ENCODE assay signal across 8 cellular contexts in the genomic region with DNA sequence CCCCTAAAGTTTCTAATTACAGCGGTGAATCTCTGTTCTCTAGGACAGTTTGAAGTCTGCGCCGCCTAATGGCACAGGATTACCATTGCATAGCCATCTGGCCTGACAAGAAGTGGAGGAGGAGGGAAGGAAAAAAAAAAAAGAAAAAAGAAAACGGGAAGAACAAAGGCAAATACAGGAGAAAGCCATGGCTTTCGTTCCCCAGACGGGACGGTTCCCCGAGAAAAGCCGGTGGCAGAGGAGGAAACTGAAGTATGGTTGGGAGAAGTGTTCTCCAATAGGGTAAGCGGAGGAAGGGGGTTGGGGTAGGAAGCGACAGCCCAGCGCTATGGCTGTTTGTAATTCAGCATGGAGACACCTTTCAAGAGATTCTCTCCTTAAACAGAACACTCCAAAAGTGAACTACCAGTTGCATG.
A peak's percentile ranks its signal among the peaks of the same experiment; 100 is the strongest.
DNase-seq lines count a peak whose midpoint lies in the region; ATAC-seq and TF ChIP-seq lines count a peak whose summit lies in the region.

No MANE protein-coding gene starts in this region.

- no peak for DNase-seq in AG09319 (ENCODE audit: extremely low read depth, low read depth)
- peak; percentile 7 for DNase-seq in NCI-H446 treated with DMSO at 0.1 percent for 48 hours (lab: John Stamatoyannopoulos, UW)
- DNase-seq in activated T-helper 9 cell treated with anti-CD3 and anti-CD28 coated beads, Interleukin-2, amount 50 U/mL, for 16 hours (ENCODE audit: low read depth) = peak; percentile 1
- DNase-seq in globus pallidus (ENCODE audit: low spot score) = peak; percentile 67
- no peak for DNase-seq in aorta

- H3K9me3 ChIP-seq in neutrophil = no peaks in the 10 kb centered on the region
- no peaks in the 10 kb centered on the region for H3K9me3 ChIP-seq in aorta (ENCODE audit: control insufficient read depth, low read length)

- H3K4me1 ChIP-seq in neutrophil (ENCODE audit: control insufficient read depth in 1 of 2, insufficient read depth in 1 of 2, low read depth in 1 of 2, low read length in 1 of 2) (peaks cover 8 to 16% of the 10 kb centered on the region in 2 experiments), aorta (ENCODE audit: control insufficient read depth in 1 of 2, insufficient read depth in 2 of 2, low read length in 2 of 2) (no peaks in the 10 kb centered on the region)

- ATAC-seq in GM18508 (IDR thresholded peaks at IDR 0.05; ENCODE audit: insufficient read depth, unreplicated experiment) = peak; percentile 49
- ATAC-seq in HG03025 (IDR thresholded peaks at IDR 0.05; ENCODE audit: low FRiP score, unreplicated experiment) = peak; percentile 56
- peak; percentile 82 for ATAC-seq in aorta (ENCODE audit: low FRiP score)

- 0 to 16% methylated on average over 12 of the region's 12 CpGs for WGBS in aorta, 2 donors

- intact Hi-C loops in aorta (cut with DNase I) = no loop called here

- H3K27me3 ChIP-seq in neutrophil (peaks cover 26% of the 10 kb centered on the region), aorta (ENCODE audit: control insufficient read depth in 1 of 2, insufficient read depth in 2 of 2, low read length in 1 of 2) (no peaks in the 10 kb centered on the region)

- TF ChIP-seq CTCF in AG09319 (IDR thresholded peaks at IDR 0.05; ENCODE audit: low read depth, low read length) (peak; percentile 61), neutrophil (IDR thresholded peaks at IDR 0.05) (peak; percentile 24)

- H3K4me3 ChIP-seq in neutrophil (ENCODE audit: low read depth in 1 of 2, low read length in 1 of 2) = peak overlapping the region; percentile 59 to 62
- H3K4me3 ChIP-seq in aorta (ENCODE audit: low read length in 2 of 2) = peak overlapping the region; percentile 75 to 84

- H3K27ac ChIP-seq in neutrophil (peak overlapping the region; percentile 10), aorta (ENCODE audit: low read depth in 1 of 2, low read length in 2 of 2) (peak overlapping the region in 1 of 2 donors; percentile 28)

- H3K36me3 ChIP-seq in neutrophil = no peaks in the 10 kb centered on the region
- H3K36me3 ChIP-seq in aorta (ENCODE audit: control insufficient read depth in 1 of 2, insufficient read depth in 2 of 2, low read length in 1 of 2) = no peaks in the 10 kb centered on the region

Comparison
In these comparisons a context has a peak if more than half of its experiments do, and no peak if none do; other contexts are left out.
1. DNase-seq: peak in NCI-H446 treated with DMSO at 0.1 percent for 48 hours (single experiment), activated T-helper 9 cell treated with anti-CD3 and anti-CD28 coated beads, Interleukin-2, amount 50 U/mL, for 16 hours (single experiment) and globus pallidus (single experiment); none in AG09319 (single experiment) and aorta (0 of 2).
2. Peak in every context shown above with its lines, with median percentiles within 50 percentile points of each other: ATAC-seq.